1 cellular context compared by ENCODE assay signal in the genomic region with DNA sequence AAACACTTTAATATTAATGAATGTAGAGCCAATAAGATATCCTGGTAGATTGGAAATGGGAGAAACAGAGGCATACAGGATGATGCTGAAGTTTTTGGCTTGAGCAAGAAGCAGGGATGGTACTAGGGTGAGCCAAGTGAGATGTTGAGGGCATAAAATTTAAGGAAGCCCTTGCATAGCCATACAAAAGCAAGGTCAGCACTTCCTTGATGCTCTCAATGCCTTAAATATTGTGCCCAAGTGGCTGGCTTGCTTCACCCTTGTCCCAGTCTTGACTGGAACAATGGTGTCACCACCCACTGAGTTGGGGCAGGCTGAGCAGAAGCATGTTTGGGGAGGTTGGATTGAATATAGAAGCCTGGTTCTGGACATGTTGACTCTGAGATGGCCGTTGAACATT.
TF ChIP-seq lines count a peak whose summit lies in the region.

No MANE protein-coding gene starts in this region.

TF ChIP-seq in H1, 55 proteins besides CTCF, POLR2A, EP300 and RAD21:
- no peak for TF ChIP-seq CHD2 (IDR thresholded peaks at IDR 0.05; ENCODE audit: low read length)
- TF ChIP-seq SIN3A (conservative IDR thresholded peaks at IDR 0.05 in 1 of 2, IDR thresholded peaks at IDR 0.05 in 1 of 2; ENCODE audit: low read depth in 1 of 2, low read length in 2 of 2): no peak
- no peak for TF ChIP-seq CBX5 (IDR thresholded peaks at IDR 0.05; ENCODE audit: low read depth, low read length)
